Comparison of ENCODE assay signal across 9 cellular contexts in genomic region chr5:131795128-131795719, GRCh38. TPM values are rescaled to one million over a fixed set of nuclear protein-coding genes. Genes with fewer than 3 reads are reported as not detected.
DNase-seq lines count a peak whose midpoint lies in the region; ATAC-seq and TF ChIP-seq lines count a peak whose summit lies in the region.
"Had no signal": no experiment of that assay in that cellular context is flagged by ENCODE, and none has a peak within 500 bp of the region (broad histone marks: within the 10 kb centered on the region; RNA-seq: fewer than 3 reads in every experiment).

No MANE protein-coding gene starts in this region.

- TF ChIP-seq EP300 in ovary (IDR thresholded peaks at IDR 0.05): no peak

- peaks cover 19% of the 10 kb centered on the region for H3K4me1 Mint-ChIP-seq in Calu3 (ENCODE audit: low read depth, unreplicated experiment)

- no peak for TF ChIP-seq POLR2A in ovary (IDR thresholded peaks at IDR 0.05)

- H3K4me3 ChIP-seq in duodenal mucosa (ENCODE audit: low read depth in 1 of 2, low read length in 2 of 2) (peak overlapping the region; percentile 81 to 90), ovary (peak overlapping the region; percentile 96)

- H3K4me3 Mint-ChIP-seq in Calu3 (ENCODE audit: low read depth, unreplicated experiment): peak overlapping the region; percentile 95

- H3K27me3 ChIP-seq in duodenal mucosa (ENCODE audit: control insufficient read depth in 1 of 2, insufficient read depth in 2 of 2, low read length in 2 of 2) (no peaks in the 10 kb centered on the region), ovary (no peaks in the 10 kb centered on the region)

- peak overlapping the region; percentile 94 for H3K27ac Mint-ChIP-seq in Calu3 (ENCODE audit: unreplicated experiment)

- no peaks in the 10 kb centered on the region for H3K9me3 ChIP-seq in duodenal mucosa (ENCODE audit: control insufficient read depth in 1 of 2, low read length in 2 of 2)
- H3K9me3 ChIP-seq in ovary: no peaks in the 10 kb centered on the region

- BruUV-seq in Calu3 (replicated peaks; lab: Mats Ljungman, UMichigan): no TSS peak

- H3K36me3 Mint-ChIP-seq in Calu3 (ENCODE audit: insufficient read depth, unreplicated experiment): peaks cover 42% of the 10 kb centered on the region

- H3K36me3 ChIP-seq in duodenal mucosa (ENCODE audit: control insufficient read depth in 1 of 2, insufficient read depth in 2 of 2, low read length in 2 of 2) (no peaks in the 10 kb centered on the region), ovary (no peaks in the 10 kb centered on the region)

- H3K27ac ChIP-seq in duodenal mucosa (ENCODE audit: low read depth, low read length): no peak overlapping the region
- H3K27ac ChIP-seq in ovary: no peak overlapping the region

- 60 to 63% (median 62%) methylated on average over 7 of the region's 7 CpGs for WGBS in ovary, 3 donors

- CTCF ChIA-PET in Calu3 (lab: Charles Lee): no interaction called here

- ATAC-seq in GM19324 (IDR thresholded peaks at IDR 0.05; ENCODE audit: low FRiP score, unreplicated experiment) (no peak), GM21619 (IDR thresholded peaks at IDR 0.05; ENCODE audit: unreplicated experiment) (no peak)

- peak overlapping the region; percentile 94 to 99 for H3K9ac ChIP-seq in duodenal mucosa (ENCODE audit: low read depth in 1 of 2, low read length in 2 of 2)

- intact Hi-C loops in Calu3 (cut with micrococcal nuclease; ENCODE audit: unreplicated experiment) (loop anchor here (5.0 kb wide), 3 partner anchors 158 to 212 kb away; partner anchors contain the start of gene RAPGEF6), ovary (cut with DNase I) (no loop called here)

- no peak for DNase-seq in Calu3
- peak; percentile 45 for DNase-seq in NAMALWA (ENCODE audit: low spot score)
- DNase-seq in ovary: no peak
- DNase-seq in mesenteric fat pad (ENCODE audit: low spot score): no peak
- no peak for DNase-seq in SW 1271 (lab: John Stamatoyannopoulos, UW)
- DNase-seq: T-helper 9 cell had no signal

- H3K9me3 Mint-ChIP-seq in Calu3 (ENCODE audit: low read depth, unreplicated experiment): no peaks in the 10 kb centered on the region

- TF ChIP-seq CTCF in Calu3 (IDR thresholded peaks at IDR 0.05; ENCODE audit: unreplicated experiment) (no peak), ovary (IDR thresholded peaks at IDR 0.05) (no peak)

- no peaks in the 10 kb centered on the region for H3K27me3 Mint-ChIP-seq in Calu3 (ENCODE audit: unreplicated experiment)

- H3K4me1 ChIP-seq in duodenal mucosa (ENCODE audit: control insufficient read depth in 1 of 2, insufficient read depth in 2 of 2, low read length in 2 of 2) (peaks cover 4 to 13% of the 10 kb centered on the region in 2 donors), ovary (ENCODE audit: insufficient read depth) (peaks cover 5% of the 10 kb centered on the region)

RNA-seq across cellular contexts. Expression of gene FNIP1, which starts 1.6 kb away (rescaled TPM):
- total RNA-seq in Calu3 (2022): 46.0 and 46.5 TPM in 2 replicates
- 10 to 100 TPM; 37.2 to 52.7 (median 42.4) TPM for total RNA-seq in ovary
- 10 to 100 TPM in 1 of 2 donors, 1 to 10 TPM in 1; 7.2 to 11.8 TPM for polyA plus RNA-seq in ovary
- 47.6 TPM for total RNA-seq in mesenteric fat pad
